In genomic region chr13:103103456-103103855, GRCh38 we compare ENCODE assay signal across 16 cellular contexts. TPM values are rescaled to one million over a fixed set of nuclear protein-coding genes. Genes with fewer than 3 reads are reported as not detected.
"Had no signal": no experiment of that assay in that cellular context is flagged by ENCODE, and none has a peak within 500 bp of the region (broad histone marks: within the 10 kb centered on the region; RNA-seq: fewer than 3 reads in every experiment).

No MANE protein-coding gene starts in this region.

RNA-seq across cellular contexts. Expression of gene SLC10A2, which starts 37.2 kb away (rescaled TPM):
- total RNA-seq: dorsolateral prefrontal cortex; esophagus mucosa; fibroblast of lung; heart left ventricle; left lung; lung microvascular endothelial cell; mesenteric fat pad; mononuclear cell; natural killer cell treated with Interleukin-12 subunit alpha and Interleukin-12 subunit beta and Interleukin-15 and Interleukin-18, amount 100 ng/mL, for 72 hours; omental fat pad; pancreas; posterior vena cava; pulmonary artery endothelial cell; smooth muscle cell; upper lobe of right lung; uterus had no signal
- polyA plus RNA-seq: fibroblast of lung, heart left ventricle, pancreas, smooth muscle cell had no signal
